8 cellular contexts compared by ENCODE assay signal in the genomic region with DNA sequence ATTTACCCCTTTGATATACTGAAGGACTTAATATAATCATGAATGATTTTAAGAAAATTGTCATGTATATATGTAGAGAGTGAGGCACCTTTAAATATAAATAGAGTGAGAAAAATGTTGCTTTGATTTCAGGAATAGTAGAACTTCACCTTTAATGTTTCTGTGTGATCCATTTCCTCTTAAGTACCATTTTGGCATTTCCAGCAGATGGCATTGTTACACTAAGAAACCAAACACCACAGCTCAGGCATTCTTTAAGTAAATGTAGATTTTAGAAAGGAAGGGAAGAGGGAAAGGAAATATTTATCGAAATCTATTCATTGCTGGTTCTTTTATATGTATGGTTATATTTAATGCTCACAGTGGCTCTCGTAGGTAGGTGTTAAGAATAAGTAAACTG.
DNase-seq lines count a peak whose midpoint lies in the region; ATAC-seq and TF ChIP-seq lines count a peak whose summit lies in the region.

No MANE protein-coding gene starts in this region.

- H3K9ac ChIP-seq in mammary epithelial cell (ENCODE audit: insufficient read depth, low read length): no peak overlapping the region

- H3K36me3 Mint-ChIP-seq in activated CD8-positive, alpha-beta T cell treated with anti-CD3 and anti-CD28 coated beads for 36 hours (ENCODE audit: low read depth): no peaks in the 10 kb centered on the region
- no peaks in the 10 kb centered on the region for H3K36me3 Mint-ChIP-seq in activated CD8-positive, alpha-beta T cell treated with anti-CD3 and anti-CD28 coated beads, Interleukin-2, amount 10 ng/mL, durations not matched to agents 7 days and 5 days (ENCODE audit: low read depth)
- no peaks in the 10 kb centered on the region for H3K36me3 Mint-ChIP-seq in osteocyte (ENCODE audit: unreplicated experiment)

- H2AFZ ChIP-seq in mammary epithelial cell (ENCODE audit: low read depth, low read length): no peak overlapping the region

- no peaks in the 10 kb centered on the region for H3K79me2 ChIP-seq in mammary epithelial cell (ENCODE audit: insufficient read depth, low read length)

- H3K27me3 Mint-ChIP-seq in activated CD8-positive, alpha-beta T cell treated with anti-CD3 and anti-CD28 coated beads for 36 hours: no peaks in the 10 kb centered on the region
- no peaks in the 10 kb centered on the region for H3K27me3 Mint-ChIP-seq in activated CD8-positive, alpha-beta T cell treated with anti-CD3 and anti-CD28 coated beads, Interleukin-2, amount 10 ng/mL, durations not matched to agents 7 days and 5 days (ENCODE audit: low read depth)
- peaks cover 2% of the 10 kb centered on the region for H3K27me3 Mint-ChIP-seq in osteocyte (ENCODE audit: unreplicated experiment)

- no peaks in the 10 kb centered on the region for H4K20me1 ChIP-seq in mammary epithelial cell (ENCODE audit: insufficient read depth, low read length)

- no peaks in the 10 kb centered on the region for H3K36me3 ChIP-seq in mammary epithelial cell (ENCODE audit: insufficient read depth, low read length)
- no peaks in the 10 kb centered on the region for H3K36me3 ChIP-seq in thyroid gland
- H3K36me3 ChIP-seq in gastroesophageal sphincter: no peaks in the 10 kb centered on the region

- ATAC-seq in activated CD8-positive, alpha-beta T cell treated with anti-CD3 and anti-CD28 coated beads for 36 hours: no peak
- no peak for ATAC-seq in activated CD8-positive, alpha-beta T cell treated with anti-CD3 and anti-CD28 coated beads, Interleukin-2, amount 10 ng/mL, durations not matched to agents 7 days and 5 days
- ATAC-seq in gastroesophageal sphincter: no peak

- H3K4me1 ChIP-seq in mammary epithelial cell (ENCODE audit: insufficient read depth, low read length) (no peaks in the 10 kb centered on the region), thyroid gland (no peaks in the 10 kb centered on the region), gastroesophageal sphincter (no peaks in the 10 kb centered on the region)

- DNase-seq in activated CD8-positive, alpha-beta T cell treated with anti-CD3 and anti-CD28 coated beads for 36 hours: no peak
- no peak for DNase-seq in activated CD8-positive, alpha-beta T cell treated with anti-CD3 and anti-CD28 coated beads, Interleukin-2, amount 10 ng/mL, durations not matched to agents 7 days and 5 days
- DNase-seq in NCI-H345 (lab: John Stamatoyannopoulos, UW) (peak; percentile 69), mammary epithelial cell (no peak), osteocyte (ENCODE audit: extremely low spot score, unreplicated experiment) (no peak), thyroid gland (no peak), 8988T (no peak)

- dilution Hi-C loops in mammary epithelial cell (cut with HindIII; ENCODE audit: low sequenced_read_pairs): no loop called here

- H3K27ac ChIP-seq in mammary epithelial cell (ENCODE audit: insufficient read depth, low read depth, low read length) (no peak overlapping the region), thyroid gland (no peak overlapping the region), gastroesophageal sphincter (no peak overlapping the region)

- intact Hi-C loops in activated CD8-positive, alpha-beta T cell treated with anti-CD3 and anti-CD28 coated beads for 36 hours (cut with micrococcal nuclease): no loop called here
- intact Hi-C loops in mammary epithelial cell (cut with micrococcal nuclease) (no loop called here), thyroid gland (cut with DNase I) (no loop called here)

- in situ Hi-C loops in mammary epithelial cell (cut with MboI; ENCODE audit: low sequenced_read_pairs in 2 of 2): no loop called here

- no peaks in the 10 kb centered on the region for H3K9me3 Mint-ChIP-seq in activated CD8-positive, alpha-beta T cell treated with anti-CD3 and anti-CD28 coated beads for 36 hours
- H3K9me3 Mint-ChIP-seq in activated CD8-positive, alpha-beta T cell treated with anti-CD3 and anti-CD28 coated beads, Interleukin-2, amount 10 ng/mL, durations not matched to agents 7 days and 5 days (ENCODE audit: insufficient read depth): no peaks in the 10 kb centered on the region
- H3K9me3 Mint-ChIP-seq in osteocyte (ENCODE audit: unreplicated experiment): no peaks in the 10 kb centered on the region

- H3K4me2 ChIP-seq in mammary epithelial cell (ENCODE audit: insufficient read depth, low read depth, low read length): no peak overlapping the region

- CTCF ChIA-PET in activated CD8-positive, alpha-beta T cell treated with anti-CD3 and anti-CD28 coated beads for 36 hours (lab: Charles Lee): no interaction called here
- CTCF ChIA-PET in activated CD8-positive, alpha-beta T cell treated with anti-CD3 and anti-CD28 coated beads, Interleukin-2, amount 10 ng/mL, durations not matched to agents 7 days and 5 days (lab: Charles Lee): no interaction called here
- CTCF ChIA-PET in mammary epithelial cell (lab: Charles Lee; ENCODE audit: low non-redundant PET): no interaction called here

- TF ChIP-seq CTCF in activated CD8-positive, alpha-beta T cell treated with anti-CD3 and anti-CD28 coated beads for 36 hours (IDR thresholded peaks at IDR 0.05): peak; percentile 23
- TF ChIP-seq CTCF in mammary epithelial cell (conservative IDR thresholded peaks at IDR 0.05 in 1 of 2, IDR thresholded peaks at IDR 0.05 in 1 of 2; ENCODE audit: extremely low read depth in 1 of 2, insufficient read depth in 1 of 2, low read depth in 1 of 2, low read length in 2 of 2) (peak; percentile 11 to 25), osteocyte (IDR thresholded peaks at IDR 0.05) (peak; percentile 49), thyroid gland (IDR thresholded peaks at IDR 0.05) (peak in 3 of 6 experiments; percentile 15 to 50 (median 47)), gastroesophageal sphincter (IDR thresholded peaks at IDR 0.05) (peak in 2 of 4 experiments; percentile 2 to 14)

- POLR2A ChIA-PET in activated CD8-positive, alpha-beta T cell treated with anti-CD3 and anti-CD28 coated beads for 36 hours (lab: Charles Lee): no interaction called here
- POLR2A ChIA-PET in activated CD8-positive, alpha-beta T cell treated with anti-CD3 and anti-CD28 coated beads, Interleukin-2, amount 10 ng/mL, durations not matched to agents 7 days and 5 days (lab: Charles Lee): no interaction called here

- TF ChIP-seq POLR2A in thyroid gland (IDR thresholded peaks at IDR 0.05) (no peak), gastroesophageal sphincter (IDR thresholded peaks at IDR 0.05) (no peak)

- H3K4me3 Mint-ChIP-seq in activated CD8-positive, alpha-beta T cell treated with anti-CD3 and anti-CD28 coated beads for 36 hours: no peak overlapping the region
- no peak overlapping the region for H3K4me3 Mint-ChIP-seq in activated CD8-positive, alpha-beta T cell treated with anti-CD3 and anti-CD28 coated beads, Interleukin-2, amount 10 ng/mL, durations not matched to agents 7 days and 5 days
- no peak overlapping the region for H3K4me3 Mint-ChIP-seq in osteocyte (ENCODE audit: unreplicated experiment)

- H3K4me3 ChIP-seq in mammary epithelial cell (replicated peaks in 1 of 3; ENCODE audit: insufficient read depth in 1 of 3, low read depth in 2 of 3, low read length in 3 of 3) (no peak overlapping the region), thyroid gland (replicated peaks in 1 of 3) (no peak overlapping the region), gastroesophageal sphincter (no peak overlapping the region)

- H3K9me3 ChIP-seq in mammary epithelial cell (replicated peaks; ENCODE audit: insufficient read depth, low read length) (peaks cover 11% of the 10 kb centered on the region), thyroid gland (no peaks in the 10 kb centered on the region), gastroesophageal sphincter (no peaks in the 10 kb centered on the region)

- H3K27me3 ChIP-seq in mammary epithelial cell (ENCODE audit: insufficient read depth, low read length) (no peaks in the 10 kb centered on the region), thyroid gland (no peaks in the 10 kb centered on the region), gastroesophageal sphincter (no peaks in the 10 kb centered on the region)

- no peaks in the 10 kb centered on the region for H3K4me1 Mint-ChIP-seq in activated CD8-positive, alpha-beta T cell treated with anti-CD3 and anti-CD28 coated beads for 36 hours (ENCODE audit: low read depth)
- H3K4me1 Mint-ChIP-seq in activated CD8-positive, alpha-beta T cell treated with anti-CD3 and anti-CD28 coated beads, Interleukin-2, amount 10 ng/mL, durations not matched to agents 7 days and 5 days (ENCODE audit: low read depth): no peaks in the 10 kb centered on the region
- H3K4me1 Mint-ChIP-seq in osteocyte (ENCODE audit: unreplicated experiment): no peaks in the 10 kb centered on the region

- TF ChIP-seq EP300 in gastroesophageal sphincter (IDR thresholded peaks at IDR 0.05): no peak

- WGBS in mammary epithelial cell (ENCODE audit: low coverage, missing lambda C conversion rate): 0% methylated on average over 2 of the region's 2 CpGs
- 15 to 18% methylated on average over 2 of the region's 2 CpGs for WGBS in thyroid gland, 2 donors
- WGBS in gastroesophageal sphincter (ENCODE audit: low coverage in 1 of 2), 2 donors: 0 to 4% methylated on average over 2 of the region's 2 CpGs

- H3K27ac Mint-ChIP-seq in activated CD8-positive, alpha-beta T cell treated with anti-CD3 and anti-CD28 coated beads for 36 hours: no peak overlapping the region
- no peak overlapping the region for H3K27ac Mint-ChIP-seq in activated CD8-positive, alpha-beta T cell treated with anti-CD3 and anti-CD28 coated beads, Interleukin-2, amount 10 ng/mL, durations not matched to agents 7 days and 5 days
- no peak overlapping the region for H3K27ac Mint-ChIP-seq in osteocyte (ENCODE audit: unreplicated experiment)

- BruUV-seq in mammary epithelial cell (replicated peaks; lab: Mats Ljungman, UMichigan): no TSS peak
